ENCODE assay signal across 28 cellular contexts in the genomic region with DNA sequence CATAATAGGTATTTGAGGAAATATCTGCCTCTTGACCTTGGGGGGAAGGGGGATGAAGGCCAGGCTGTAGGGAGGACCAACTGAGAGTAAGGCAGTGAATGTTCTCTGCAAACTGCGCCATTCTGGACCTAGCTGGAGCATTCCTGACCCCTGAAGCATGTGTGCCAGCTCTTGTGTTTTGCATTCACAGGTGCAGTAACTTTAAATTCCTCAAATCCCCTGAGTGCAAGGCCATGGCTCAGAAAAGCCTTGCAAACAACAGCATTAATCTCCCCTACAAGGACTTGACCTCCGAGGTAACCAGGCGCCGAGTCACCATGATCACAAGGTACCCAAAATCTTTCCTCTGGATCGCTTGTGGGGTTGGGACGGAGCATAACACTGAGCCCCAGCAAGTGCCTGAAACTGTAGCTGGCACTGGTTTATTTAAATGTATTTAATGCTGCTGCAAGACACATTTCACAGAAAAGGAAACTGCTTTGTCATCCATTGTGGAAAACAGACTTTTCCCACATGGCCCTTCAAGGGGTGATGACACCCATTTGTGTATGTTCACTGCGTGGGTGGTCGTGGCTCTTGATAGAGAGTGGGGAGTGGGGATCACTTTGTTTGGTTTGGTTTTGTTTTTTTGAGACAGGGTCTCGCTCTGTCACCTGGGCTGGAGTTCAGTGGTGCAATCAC. TPM values are rescaled to one million over a fixed set of nuclear protein-coding genes. Genes with fewer than 3 reads are reported as not detected.
"Had no signal": no experiment of that assay in that cellular context is flagged by ENCODE, and none has a peak within 500 bp of the region (broad histone marks: within the 10 kb centered on the region; RNA-seq: fewer than 3 reads in every experiment).

No MANE protein-coding gene starts in this region.

- H3K9ac ChIP-seq: parathyroid adenoma had no signal

- H3K36me3 Mint-ChIP-seq: natural killer cell; stimulated activated naive B cell treated with anti-CD40 and anti-IgM and Interleukin-4, amounts not matched to agents 10 μg/mL and 1 μg/mL and 100 μg/mL, for 72 hours had no signal

- H3K4me1 Mint-ChIP-seq: natural killer cell; stimulated activated naive B cell treated with anti-CD40 and anti-IgM and Interleukin-4, amounts not matched to agents 10 μg/mL and 1 μg/mL and 100 μg/mL, for 72 hours; stimulated activated naive CD8-positive, alpha-beta T cell treated with anti-CD3 and anti-CD28 coated beads, Interleukin-15, amount 100 ng/mL, for 72 hours had no signal

- H3K4me3 Mint-ChIP-seq: natural killer cell; stimulated activated naive B cell treated with anti-CD40 and anti-IgM and Interleukin-4, amounts not matched to agents 10 μg/mL and 1 μg/mL and 100 μg/mL, for 72 hours; stimulated activated naive CD8-positive, alpha-beta T cell treated with anti-CD3 and anti-CD28 coated beads, Interleukin-15, amount 100 ng/mL, for 72 hours had no signal

- ATAC-seq: esophagus mucosa; gastrocnemius medialis; left ventricle myocardium superior; lower lobe of right lung; natural killer cell; right lobe of liver; stimulated activated naive B cell treated with anti-CD40 and anti-IgM and Interleukin-4, amounts not matched to agents 10 μg/mL and 1 μg/mL and 100 μg/mL, for 72 hours; stimulated activated naive CD8-positive, alpha-beta T cell treated with anti-CD3 and anti-CD28 coated beads, Interleukin-15, amount 100 ng/mL, for 72 hours had no signal

- H3K79me2 ChIP-seq: parathyroid adenoma had no signal

- H3K9me3 Mint-ChIP-seq: natural killer cell; stimulated activated naive B cell treated with anti-CD40 and anti-IgM and Interleukin-4, amounts not matched to agents 10 μg/mL and 1 μg/mL and 100 μg/mL, for 72 hours; stimulated activated naive CD8-positive, alpha-beta T cell treated with anti-CD3 and anti-CD28 coated beads, Interleukin-15, amount 100 ng/mL, for 72 hours had no signal

- DNase-seq: dorsolateral prefrontal cortex; effector CD4-positive, alpha-beta T cell; foreskin fibroblast; gastrocnemius medialis; head of caudate nucleus; left ventricle myocardium superior; lower lobe of right lung; natural killer cell; right lobe of liver; small intestine; stimulated activated CD4-positive, alpha-beta T cell treated with anti-CD3 and anti-CD28 coated beads, Interleukin-15, amount 100 ng/mL, for 24 hours; stimulated activated CD4-positive, alpha-beta T cell treated with anti-CD3 and anti-CD28 coated beads, Interleukin-2, amount 100 ng/mL, for 48 hours; stimulated activated naive B cell treated with anti-CD40 and anti-IgM and Interleukin-4, amounts not matched to agents 10 μg/mL and 1 μg/mL and 100 μg/mL, for 72 hours; stimulated activated naive CD8-positive, alpha-beta T cell treated with anti-CD3 and anti-CD28 coated beads, Interleukin-15, amount 100 ng/mL, for 72 hours; trophoblast cell had no signal

- H3K4me1 ChIP-seq: gastrocnemius medialis, lower lobe of right lung, parathyroid adenoma, right lobe of liver, suprapubic skin, vagina had no signal

- H2AFZ ChIP-seq: parathyroid adenoma had no signal

- FAIRE-seq: keratinocyte, small intestine had no signal

- H3K27me3 ChIP-seq: dorsolateral prefrontal cortex, gastrocnemius medialis, right lobe of liver, suprapubic skin, vagina had no signal

- H3K9me3 ChIP-seq: gastrocnemius medialis, lower lobe of right lung, right lobe of liver, suprapubic skin, vagina had no signal

- H3K27ac Mint-ChIP-seq: natural killer cell; progenitor cell of endocrine pancreas; stimulated activated naive B cell treated with anti-CD40 and anti-IgM and Interleukin-4, amounts not matched to agents 10 μg/mL and 1 μg/mL and 100 μg/mL, for 72 hours; stimulated activated naive CD8-positive, alpha-beta T cell treated with anti-CD3 and anti-CD28 coated beads, Interleukin-15, amount 100 ng/mL, for 72 hours had no signal

- H3K27ac ChIP-seq: dorsolateral prefrontal cortex, epithelial cell of prostate, gastrocnemius medialis, lower lobe of right lung, parathyroid adenoma, right lobe of liver, suprapubic skin, vagina had no signal

- H3K36me3 ChIP-seq: gastrocnemius medialis, lower lobe of right lung, right lobe of liver, suprapubic skin, vagina had no signal

- H3K27me3 Mint-ChIP-seq: progenitor cell of endocrine pancreas had no signal

- H3K4me3 ChIP-seq: dorsolateral prefrontal cortex, gastrocnemius medialis, lower lobe of right lung, right lobe of liver, suprapubic skin, vagina had no signal

RNA-seq across cellular contexts. Expression of a gene that starts 1.7 kb away (rescaled TPM):
- total RNA-seq: esophagus mucosa, glomerular endothelial cell, left ventricle myocardium superior, mesenteric fat pad, mononuclear cell, natural killer cell, omental fat pad, progenitor cell of endocrine pancreas, right lobe of liver, suprapubic skin, ureter, vagina had no signal
- polyA plus RNA-seq: neural cell, small intestine had no signal

RNA-seq across cellular contexts. Expression of a gene that starts 28.7 kb away (rescaled TPM):
- total RNA-seq: mononuclear cell, natural killer cell, progenitor cell of endocrine pancreas, right lobe of liver had no signal
- polyA plus RNA-seq: keratinocyte, neural cell had no signal
